Comparison of ENCODE assay signal across 18 cellular contexts in the genomic region with DNA sequence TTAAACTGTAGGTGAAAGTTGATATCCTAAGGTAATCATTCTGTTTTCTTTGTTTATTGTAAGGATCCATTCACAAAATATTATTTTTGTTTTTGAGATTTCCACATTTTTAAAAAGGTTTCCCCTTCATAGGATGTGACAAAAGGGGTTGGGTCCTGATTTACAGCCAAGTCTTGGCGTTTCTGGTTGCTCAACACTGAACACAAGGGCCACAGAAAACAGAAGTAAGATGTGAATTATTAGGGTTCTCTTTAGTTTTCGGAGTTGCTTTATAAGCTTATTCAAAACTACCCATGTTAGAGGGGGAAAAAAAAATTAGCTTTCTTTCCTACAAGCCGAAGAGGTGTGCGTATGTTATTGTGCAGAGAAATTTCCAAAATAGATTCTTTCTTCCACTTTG.
"Had no signal": no experiment of that assay in that cellular context is flagged by ENCODE, and none has a peak within 500 bp of the region (broad histone marks: within the 10 kb centered on the region; RNA-seq: fewer than 3 reads in every experiment).

No MANE protein-coding gene starts in this region.

- H3K27ac ChIP-seq: adrenal gland, gastrocnemius medialis, heart left ventricle, lower lobe of right lung, parathyroid adenoma, sigmoid colon, thoracic aorta had no signal

- H3K79me2 ChIP-seq: parathyroid adenoma had no signal

- H3K9me3 Mint-ChIP-seq: activated CD8-positive, alpha-beta T cell treated with anti-CD3 and anti-CD28 coated beads for 36 hours; activated naive CD4-positive, alpha-beta T cell treated with anti-CD3 and anti-CD28 coated beads, Interleukin-2, amount 50 U/mL, for 24 hours; activated T-cell treated with anti-CD3 and anti-CD28 coated beads, Interleukin-2, amount 50 U/mL, for 4 hours; mesothelial cell of epicardium; stimulated activated effector memory CD8-positive, alpha-beta T cell treated with anti-CD3 and anti-CD28 coated beads, Interleukin-12 subunit alpha, Interleukin-12 subunit beta, amount 100 ng/mL, for 72 hours had no signal

- H3K4me1 ChIP-seq: adrenal gland, gastrocnemius medialis, lower lobe of right lung, parathyroid adenoma had no signal

- H3K27me3 ChIP-seq: adrenal gland, sigmoid colon had no signal

- H3K4me3 Mint-ChIP-seq: activated CD4-positive, alpha-beta T cell treated with anti-CD3 and anti-CD28 coated beads for 36 hours; activated CD8-positive, alpha-beta T cell treated with anti-CD3 and anti-CD28 coated beads for 36 hours; activated naive CD4-positive, alpha-beta T cell treated with anti-CD3 and anti-CD28 coated beads, Interleukin-2, amount 50 U/mL, for 24 hours; activated T-cell treated with anti-CD3 and anti-CD28 coated beads, Interleukin-2, amount 50 U/mL, for 4 hours; mesothelial cell of epicardium; stimulated activated effector memory CD8-positive, alpha-beta T cell treated with anti-CD3 and anti-CD28 coated beads, Interleukin-12 subunit alpha, Interleukin-12 subunit beta, amount 100 ng/mL, for 72 hours had no signal

- H3K36me3 Mint-ChIP-seq: activated naive CD4-positive, alpha-beta T cell treated with anti-CD3 and anti-CD28 coated beads, Interleukin-2, amount 50 U/mL, for 24 hours; mesothelial cell of epicardium; stimulated activated effector memory CD8-positive, alpha-beta T cell treated with anti-CD3 and anti-CD28 coated beads, Interleukin-12 subunit alpha, Interleukin-12 subunit beta, amount 100 ng/mL, for 72 hours had no signal

- H3K36me3 ChIP-seq: adrenal gland, gastrocnemius medialis, heart left ventricle, lower lobe of right lung, sigmoid colon, thoracic aorta had no signal

- H3K9me3 ChIP-seq: adrenal gland, gastrocnemius medialis, heart left ventricle, lower lobe of right lung, sigmoid colon, thoracic aorta had no signal

- ATAC-seq: activated CD4-positive, alpha-beta T cell treated with anti-CD3 and anti-CD28 coated beads for 36 hours; activated CD8-positive, alpha-beta T cell treated with anti-CD3 and anti-CD28 coated beads for 36 hours; activated T-cell treated with anti-CD3 and anti-CD28 coated beads, Interleukin-2, amount 50 U/mL, for 4 hours; gastrocnemius medialis; heart left ventricle; left colon; lower lobe of right lung; stimulated activated effector memory CD8-positive, alpha-beta T cell treated with anti-CD3 and anti-CD28 coated beads, Interleukin-12 subunit alpha, Interleukin-12 subunit beta, amount 100 ng/mL, for 72 hours had no signal

- H3K4me1 Mint-ChIP-seq: activated CD4-positive, alpha-beta T cell treated with anti-CD3 and anti-CD28 coated beads for 36 hours; activated naive CD4-positive, alpha-beta T cell treated with anti-CD3 and anti-CD28 coated beads, Interleukin-2, amount 50 U/mL, for 24 hours had no signal

- DNase-seq: activated CD4-positive, alpha-beta T cell treated with anti-CD3 and anti-CD28 coated beads for 36 hours; activated CD8-positive, alpha-beta T cell treated with anti-CD3 and anti-CD28 coated beads for 36 hours; activated effector memory CD4-positive, alpha-beta T cell treated with Interleukin-2 at 50 U/mL for 16 hours; activated T-cell treated with anti-CD3 and anti-CD28 coated beads, Interleukin-2, amount 50 U/mL, for 4 hours; erythroblast; gastrocnemius medialis; heart left ventricle; left colon; lower lobe of right lung; sigmoid colon; stimulated activated CD4-positive, alpha-beta T cell treated with anti-CD3 and anti-CD28 coated beads, Interleukin-12 subunit alpha, Interleukin-12 subunit beta, amount 100 ng/mL, for 4 hours; stimulated activated CD4-positive, alpha-beta T cell treated with anti-CD3 and anti-CD28 coated beads, Interleukin-2, amount 100 ng/mL, for 24 hours had no signal

- H2AFZ ChIP-seq: parathyroid adenoma had no signal

- H3K27ac Mint-ChIP-seq: activated CD4-positive, alpha-beta T cell treated with anti-CD3 and anti-CD28 coated beads for 36 hours; activated CD8-positive, alpha-beta T cell treated with anti-CD3 and anti-CD28 coated beads for 36 hours; activated naive CD4-positive, alpha-beta T cell treated with anti-CD3 and anti-CD28 coated beads, Interleukin-2, amount 50 U/mL, for 24 hours; mesothelial cell of epicardium; stimulated activated effector memory CD8-positive, alpha-beta T cell treated with anti-CD3 and anti-CD28 coated beads, Interleukin-12 subunit alpha, Interleukin-12 subunit beta, amount 100 ng/mL, for 72 hours had no signal

- H3K9ac ChIP-seq: parathyroid adenoma had no signal

- H3K4me3 ChIP-seq: adrenal gland, gastrocnemius medialis, lower lobe of right lung, sigmoid colon, thoracic aorta had no signal
